In genomic region chr4:80361329-80361900, GRCh38 we compare ENCODE assay signal across 8 cellular contexts. TPM values are rescaled to one million over a fixed set of nuclear protein-coding genes. Genes with fewer than 3 reads are reported as not detected.
DNase-seq lines count a peak whose midpoint lies in the region; ATAC-seq and TF ChIP-seq lines count a peak whose summit lies in the region.

No MANE protein-coding gene starts in this region.

- H3K27ac ChIP-seq in MM.1S (ENCODE audit: low read length) (no peak overlapping the region), brain microvascular endothelial cell (no peak overlapping the region), mesendoderm (ENCODE audit: low read depth, low read length) (no peak overlapping the region), gastrocnemius medialis (no peak overlapping the region)

- TF ChIP-seq CTCF in MM.1S (IDR thresholded peaks at IDR 0.05; ENCODE audit: low read length): peak; percentile 45
- peak; percentile 12 for TF ChIP-seq CTCF in brain microvascular endothelial cell (IDR thresholded peaks at IDR 0.05; ENCODE audit: low read depth, low read length, missing control alignments)
- peak in 2 of 5 experiments; percentile 17 to 21 for TF ChIP-seq CTCF in gastrocnemius medialis (IDR thresholded peaks at IDR 0.05 in 4 of 5, conservative IDR thresholded peaks at IDR 0.05 in 1 of 5)

- no CpG with 5 or more reads among the region's 1 CpG for WGBS in mesendoderm (ENCODE audit: extremely low coverage, insufficient coverage, low lambda C conversion rate)

- H3K4me2 ChIP-seq in MM.1S (ENCODE audit: low read depth, low read length) (no peak overlapping the region), mesendoderm (ENCODE audit: low read length) (no peak overlapping the region)

- H3K79me1 ChIP-seq in mesendoderm (ENCODE audit: low read length): no peaks in the 10 kb centered on the region

- no peak overlapping the region for H2BK120ac ChIP-seq in mesendoderm (ENCODE audit: low read depth, low read length)

- H3K9ac ChIP-seq in MM.1S (ENCODE audit: low read length): no peak overlapping the region
- no peak overlapping the region for H3K9ac ChIP-seq in mesendoderm (ENCODE audit: low read length)

- no peaks in the 10 kb centered on the region for H3K36me3 ChIP-seq in MM.1S (replicated peaks; ENCODE audit: insufficient read depth, low read length)
- no peaks in the 10 kb centered on the region for H3K36me3 ChIP-seq in brain microvascular endothelial cell (replicated peaks)
- H3K36me3 ChIP-seq in mesendoderm (ENCODE audit: control insufficient read depth, insufficient read depth, low read length): no peaks in the 10 kb centered on the region
- no peaks in the 10 kb centered on the region for H3K36me3 ChIP-seq in gastrocnemius medialis

- no peak overlapping the region for H3K18ac ChIP-seq in mesendoderm (ENCODE audit: low read length)

- no peak overlapping the region for H2BK5ac ChIP-seq in mesendoderm (ENCODE audit: low read length)

- no peak overlapping the region for H3K56ac ChIP-seq in mesendoderm (ENCODE audit: low read length)

- H3K9me3 ChIP-seq in MM.1S (replicated peaks; ENCODE audit: insufficient read depth, low read length): no peaks in the 10 kb centered on the region
- no peaks in the 10 kb centered on the region for H3K9me3 ChIP-seq in gastrocnemius medialis

- no peaks in the 10 kb centered on the region for H3F3A ChIP-seq in MM.1S (ENCODE audit: insufficient read depth, low read length)

- no peaks in the 10 kb centered on the region for H3K79me2 ChIP-seq in MM.1S (ENCODE audit: low read length)
- no peaks in the 10 kb centered on the region for H3K79me2 ChIP-seq in mesendoderm (ENCODE audit: control insufficient read depth, insufficient read depth, low read length)

- intact Hi-C loops in gastrocnemius medialis (cut with DNase I; ENCODE audit: low total_unique reads): no loop called here

- ATAC-seq in GM18907 (IDR thresholded peaks at IDR 0.05; ENCODE audit: unreplicated experiment) (no peak), gastrocnemius medialis (no peak), HG02870 (IDR thresholded peaks at IDR 0.05; ENCODE audit: unreplicated experiment) (no peak), GM18858 (IDR thresholded peaks at IDR 0.05; ENCODE audit: unreplicated experiment) (no peak)

- H3K27me3 ChIP-seq in MM.1S (replicated peaks; ENCODE audit: insufficient read depth, low read length) (no peaks in the 10 kb centered on the region), brain microvascular endothelial cell (replicated peaks) (peaks cover 15% of the 10 kb centered on the region), mesendoderm (ENCODE audit: insufficient read depth, low read length, poor library complexity) (no peaks in the 10 kb centered on the region), gastrocnemius medialis (no peaks in the 10 kb centered on the region)

- H3K4me1 ChIP-seq in MM.1S (ENCODE audit: low read length) (no peaks in the 10 kb centered on the region), mesendoderm (ENCODE audit: control insufficient read depth, low read depth, low read length) (no peaks in the 10 kb centered on the region), gastrocnemius medialis (peaks cover 0 to 4% of the 10 kb centered on the region in 2 donors)

- H4K20me1 ChIP-seq in MM.1S (ENCODE audit: insufficient read depth, low read length): no peaks in the 10 kb centered on the region

- peak; percentile 45 for DNase-seq in EH (ENCODE audit: low read depth)
- DNase-seq in MM.1S: peak; percentile 49
- DNase-seq in brain microvascular endothelial cell: no peak
- DNase-seq in mesendoderm: peak; percentile 31
- DNase-seq in gastrocnemius medialis: no peak

- in situ Hi-C loops in brain microvascular endothelial cell (cut with HindIII; ENCODE audit: low pct_ligation_motif_present, low sequenced_read_pairs) (loop anchor here (10.0 kb wide), 1 partner anchor 673 kb away; the partner anchor contains the start of gene BMP3), gastrocnemius medialis (cut with MboI; ENCODE audit: low sequenced_read_pairs in 4 of 4) (loop anchor here in 3 of 4 donors (5.0 to 25.0 kb wide), 2 partner anchors 626 to 631 kb away; no protein-coding TSS in a partner anchor)

- H2BK15ac ChIP-seq in mesendoderm (replicated peaks; ENCODE audit: low read depth): no peak overlapping the region

- H4K8ac ChIP-seq in mesendoderm (ENCODE audit: low read depth, low read length): no peak overlapping the region

- no peak overlapping the region for H3K23ac ChIP-seq in mesendoderm (ENCODE audit: low read length)

- H4K5ac ChIP-seq in mesendoderm (ENCODE audit: low read length): no peak overlapping the region

- TF ChIP-seq POLR2A in gastrocnemius medialis (IDR thresholded peaks at IDR 0.05): no peak

- H3K4me3 ChIP-seq in MM.1S (ENCODE audit: low read length) (no peak overlapping the region), brain microvascular endothelial cell (ENCODE audit: low read depth, low read length) (no peak overlapping the region), mesendoderm (ENCODE audit: low read length) (no peak overlapping the region), gastrocnemius medialis (no peak overlapping the region)

- H2AK5ac ChIP-seq in mesendoderm (ENCODE audit: low read length): no peak overlapping the region

- H3K9me2 ChIP-seq in MM.1S (replicated peaks; ENCODE audit: insufficient read depth, low read length): no peaks in the 10 kb centered on the region

- H3K4ac ChIP-seq in mesendoderm (ENCODE audit: low read depth, low read length): no peak overlapping the region

- no peak overlapping the region for H2AFZ ChIP-seq in MM.1S (ENCODE audit: low read length)

RNA-seq across cellular contexts. Expression of gene CFAP299, which starts 25.9 kb away (rescaled TPM):
- not detected for polyA plus RNA-seq in mesendoderm (2013, experiment 1 of 2)
- not detected for polyA plus RNA-seq in mesendoderm (2013, experiment 2 of 2)
- total RNA-seq in gastrocnemius medialis: not detected

Comparison
In these comparisons a context has a peak if more than half of its experiments do, and no peak if none do; other contexts are left out.
1. DNase-seq: peak in EH (single experiment), MM.1S (single experiment) and mesendoderm (single experiment); none in brain microvascular endothelial cell (single experiment) and gastrocnemius medialis (0 of 2).